ENCODE assay signal across 18 cellular contexts in the genomic region with DNA sequence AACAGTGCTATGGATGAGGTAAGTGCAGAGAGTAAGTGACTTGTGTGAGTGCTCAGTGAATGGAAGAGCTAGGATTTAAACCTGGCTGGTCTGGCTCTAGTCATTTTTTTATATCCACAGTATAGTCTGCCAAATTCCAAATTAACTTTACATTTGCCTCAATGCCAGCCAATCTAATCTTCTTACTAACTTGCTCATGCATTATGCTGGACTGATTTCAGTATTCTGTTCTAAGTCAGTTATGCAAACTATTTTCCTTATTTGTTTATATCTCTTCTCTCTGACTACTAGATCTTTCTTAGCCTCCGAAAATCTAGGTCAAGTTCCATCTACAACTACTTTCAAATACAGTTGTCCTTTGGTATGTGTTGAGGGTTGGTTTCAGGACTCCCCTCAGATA.
"Had no signal": no experiment of that assay in that cellular context is flagged by ENCODE, and none has a peak within 500 bp of the region (broad histone marks: within the 10 kb centered on the region; RNA-seq: fewer than 3 reads in every experiment).

No MANE protein-coding gene starts in this region.

- DNase-seq: activated CD4-positive, alpha-beta T cell treated with anti-CD3 and anti-CD28 coated beads, Interleukin-2, amount 10 ng/mL, durations not matched to agents 7 days and 5 days; activated CD4-positive, CD25-positive, alpha-beta regulatory T cell; activated CD8-positive, alpha-beta memory T cell treated with anti-CD3 and anti-CD28 coated beads, Interleukin-2, amount 50 U/mL, for 48 hours; activated gamma-delta T cell; activated T-cell treated with anti-CD3 and anti-CD28 coated beads, Interleukin-2, amount 50 U/mL, for 72 hours; anterior cingulate cortex; colonic mucosa; kidney; mesendoderm; natural killer cell; nucleus accumbens; posterior cingulate gyrus; retina; thyroid gland had no signal

- H3K36me3 ChIP-seq: cardiac muscle cell, colonic mucosa, thyroid gland had no signal

- H3K9me3 ChIP-seq: colonic mucosa, thyroid gland had no signal

- H3K4me3 ChIP-seq: cardiac muscle cell, colonic mucosa, hepatocyte, thyroid gland had no signal

- H3K27me3 ChIP-seq: cardiac muscle cell, colonic mucosa, hepatocyte, thyroid gland had no signal

- H3K4me1 ChIP-seq: colonic mucosa had no signal

- H3K27ac ChIP-seq: cardiac muscle cell, colonic mucosa, hepatocyte, thyroid gland had no signal

- ATAC-seq: activated T-cell treated with anti-CD3 and anti-CD28 coated beads, Interleukin-2, amount 50 U/mL, for 72 hours; esophagus mucosa; natural killer cell; stimulated activated effector memory CD8-positive, alpha-beta T cell treated with anti-CD3 and anti-CD28 coated beads, Interleukin-12 subunit alpha, Interleukin-12 subunit beta, amount 100 ng/mL, for 72 hours had no signal
